In the genomic region with DNA sequence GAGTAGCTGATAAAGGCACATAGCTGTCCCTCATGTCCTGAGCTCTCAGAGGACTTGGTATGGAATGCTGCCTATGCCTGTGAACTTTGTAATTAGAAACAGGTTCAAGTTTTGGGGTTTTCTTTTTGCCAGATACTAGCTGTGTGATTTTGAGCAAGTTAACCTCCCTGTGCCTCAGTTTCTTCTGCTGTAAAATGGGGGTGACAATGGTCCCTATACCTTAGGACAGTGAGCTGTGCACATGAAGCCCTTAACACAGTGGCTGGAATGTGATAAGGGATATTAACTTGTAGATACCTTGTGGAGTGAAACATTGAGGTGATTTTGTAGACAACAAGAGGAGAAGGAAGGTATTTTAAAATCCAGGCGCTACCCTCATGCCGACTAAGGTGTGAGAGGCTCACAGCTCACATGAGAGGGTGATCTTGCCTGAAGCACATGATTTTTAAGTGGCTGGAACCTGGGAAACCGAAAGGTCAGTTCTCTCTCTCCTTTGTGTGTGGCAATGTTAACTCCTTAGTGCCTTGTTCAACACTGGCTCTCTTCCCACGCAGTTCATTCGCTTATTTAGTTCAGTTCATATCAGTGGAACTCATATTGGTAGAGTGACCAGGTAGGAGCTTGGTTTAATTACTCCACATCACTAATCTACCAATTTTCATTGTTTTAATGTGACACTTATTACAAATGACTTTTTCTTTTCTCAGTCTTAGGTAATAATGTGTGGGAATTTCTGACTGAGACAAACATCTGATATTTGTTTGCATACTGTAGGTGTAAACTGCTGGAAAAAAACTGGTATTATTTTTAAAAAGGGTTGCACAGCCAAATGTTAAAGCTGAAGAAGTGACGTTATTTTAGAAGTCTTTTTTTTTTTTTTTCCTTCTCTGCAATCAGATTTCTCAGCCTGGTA, we compare ENCODE assay signal across 15 cellular contexts.
DNase-seq lines count a peak whose midpoint lies in the region; ATAC-seq and TF ChIP-seq lines count a peak whose summit lies in the region.
"Had no signal": no experiment of that assay in that cellular context is flagged by ENCODE, and none has a peak within 500 bp of the region (broad histone marks: within the 10 kb centered on the region; RNA-seq: fewer than 3 reads in every experiment).

No MANE protein-coding gene starts in this region.

- intact Hi-C loops in body of pancreas (cut with DNase I), result no loop called here

- no peak for TF ChIP-seq CTCF in body of pancreas (IDR thresholded peaks at IDR 0.05)

- TF ChIP-seq POLR2A in body of pancreas (IDR thresholded peaks at IDR 0.05), result no peak

- DNase-seq in NCI-H2196 (lab: John Stamatoyannopoulos, UW; ENCODE audit: unreplicated experiment), result peak; percentile 10
- no peak for DNase-seq in NCI-H2196 treated with DMSO at 0.1 percent for 48 hours (lab: John Stamatoyannopoulos, UW; ENCODE audit: unreplicated experiment)
- peak in 3 of 4 donors; percentile 47 to 71 (median 58) for DNase-seq in body of pancreas
- peak; percentile 60 for DNase-seq in superior temporal gyrus (ENCODE audit: extremely low spot score)
- DNase-seq in iPS-NIHi11 (ENCODE audit: low spot score), result no peak
- no peak for DNase-seq in NAMALWA (ENCODE audit: low spot score)
- DNase-seq in NCI-H1048 (lab: John Stamatoyannopoulos, UW), result no peak
- DNase-seq: CD4-positive, CD25-positive, alpha-beta regulatory T cell; effector memory CD8-positive, alpha-beta T cell; NCI-H1930; T-helper 2 cell had no signal

- 23 to 34% methylated on average over 6 of the region's 6 CpGs for WGBS in body of pancreas, 2 donors

- peak; percentile 83 for ATAC-seq in body of pancreas
- ATAC-seq: effector memory CD8-positive, alpha-beta T cell; GM23338; stimulated activated effector memory CD8-positive, alpha-beta T cell treated with anti-CD3 and anti-CD28 coated beads, Interleukin-12 subunit alpha, Interleukin-12 subunit beta, amount 100 ng/mL, for 72 hours had no signal

- H3K9me3 ChIP-seq in body of pancreas, result no peaks in the 10 kb centered on the region

- H3K27me3 ChIP-seq in body of pancreas (no peaks in the 10 kb centered on the region), layer of hippocampus (ENCODE audit: control insufficient read depth, insufficient read depth, low read length) (no peaks in the 10 kb centered on the region)

- H3K4me1 ChIP-seq in body of pancreas, result peaks cover 20% of the 10 kb centered on the region

- H3K27ac ChIP-seq in body of pancreas, result peak overlapping the region; percentile 65 to 80 (median 72)
- peak overlapping the region; percentile 54 for H3K27ac ChIP-seq in layer of hippocampus (ENCODE audit: low read depth, low read length)
- H3K27ac ChIP-seq: skin epidermis had no signal

- no peak overlapping the region for H3K4me3 ChIP-seq in body of pancreas
- H3K4me3 ChIP-seq: GM23338, skin epidermis had no signal

- no peaks in the 10 kb centered on the region for H3K36me3 ChIP-seq in body of pancreas (replicated peaks in 1 of 2; ENCODE audit: insufficient read depth in 1 of 2, low read depth in 2 of 2)

Comparison
In these comparisons a context has a peak if more than half of its experiments do, and no peak if none do; other contexts are left out.
1. DNase-seq: peak in NCI-H2196 (single experiment), body of pancreas (3 of 4) and superior temporal gyrus (single experiment); none in NCI-H2196 treated with DMSO at 0.1 percent for 48 hours (single experiment), iPS-NIHi11 (single experiment), NAMALWA (single experiment) and NCI-H1048 (single experiment).